8 cellular contexts compared by ENCODE assay signal in the genomic region with DNA sequence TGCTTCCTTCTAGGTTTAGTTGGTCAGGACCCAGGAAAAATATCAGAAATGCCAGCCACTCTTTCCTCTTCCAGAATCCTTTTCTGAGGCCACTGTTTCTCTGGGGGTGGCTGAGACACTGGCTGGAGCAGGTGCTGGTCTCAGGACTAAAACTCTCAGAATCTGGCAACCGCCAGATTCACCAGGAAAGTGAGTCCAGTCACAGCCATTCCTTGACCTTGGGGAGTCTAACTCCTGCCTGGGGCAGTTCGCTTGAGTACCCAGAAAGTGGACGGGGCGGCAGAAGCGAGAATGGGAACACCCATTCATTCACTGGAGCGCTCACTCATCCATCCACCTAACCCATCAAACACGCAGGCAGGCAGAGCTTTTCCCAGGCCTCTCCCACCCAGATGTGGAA. TPM values are rescaled to one million over a fixed set of nuclear protein-coding genes. Genes with fewer than 3 reads are reported as not detected.
DNase-seq lines count a peak whose midpoint lies in the region; ATAC-seq, FAIRE-seq and TF ChIP-seq lines count a peak whose summit lies in the region.
"Not testable (repeated sequence)": the region's sequence is repeated elsewhere in the genome, so short reads cannot be mapped to it uniquely, and the experiment has no call there.

No MANE protein-coding gene starts in this region.

- not testable (repeated sequence) for H3K36me3 Mint-ChIP-seq in activated T-helper 17 cell treated with anti-CD3 and anti-CD28 coated beads, Interleukin-2, amount 50 U/mL, for 72 hours (ENCODE audit: low read depth); MCF 10A (ENCODE audit: insufficient read depth, unreplicated experiment); neural crest cell (ENCODE audit: low read depth); stimulated activated memory B cell treated with anti-CD40 and anti-IgM and Interleukin-4, amounts not matched to agents 10 μg/mL and 1 μg/mL and 100 μg/mL, for 72 hours

- WGBS in A549 (ENCODE audit: missing lambda C conversion rate): 75% methylated on average over 6 of the region's 7 CpGs

- peak overlapping the region; percentile 56 for H3K4me3 Mint-ChIP-seq in activated T-helper 17 cell treated with anti-CD3 and anti-CD28 coated beads, Interleukin-2, amount 50 U/mL, for 72 hours
- peak overlapping the region; percentile 41 for H3K4me3 Mint-ChIP-seq in MCF 10A (ENCODE audit: unreplicated experiment)
- not testable (repeated sequence) for H3K4me3 Mint-ChIP-seq in neural crest cell; stimulated activated memory B cell treated with anti-CD40 and anti-IgM and Interleukin-4, amounts not matched to agents 10 μg/mL and 1 μg/mL and 100 μg/mL, for 72 hours

- not testable (repeated sequence) for FAIRE-seq in A549 (lab: Jason Lieb, UNC)
- peak; percentile 45 for FAIRE-seq in G401.6 (lab: Jason Lieb, UNC)

- TF ChIP-seq RAD21 in A549 (conservative IDR thresholded peaks at IDR 0.05 in 1 of 2, IDR thresholded peaks at IDR 0.05 in 1 of 2): not testable (repeated sequence)

- CTCF ChIA-PET in A549 (lab: Yijun Ruan, JAX); PC-9 (lab: Charles Lee); MCF 10A (lab: Yijun Ruan, JAX): not testable (repeated sequence)

- H3K4me1 Mint-ChIP-seq in activated T-helper 17 cell treated with anti-CD3 and anti-CD28 coated beads, Interleukin-2, amount 50 U/mL, for 72 hours; stimulated activated memory B cell treated with anti-CD40 and anti-IgM and Interleukin-4, amounts not matched to agents 10 μg/mL and 1 μg/mL and 100 μg/mL, for 72 hours: not testable (repeated sequence)
- H3K4me1 Mint-ChIP-seq in MCF 10A (ENCODE audit: insufficient read depth, unreplicated experiment) (peaks cover 19% of the 10 kb centered on the region), neural crest cell (peaks cover 18% of the 10 kb centered on the region)

- TF ChIP-seq CTCF in A549 (IDR thresholded peaks at IDR 0.05); PC-9 (conservative IDR thresholded peaks at IDR 0.05); MCF 10A (IDR thresholded peaks at IDR 0.05; ENCODE audit: unreplicated experiment); fibroblast of lung (conservative IDR thresholded peaks at IDR 0.05 in 1 of 2, IDR thresholded peaks at IDR 0.05 in 1 of 2; ENCODE audit: low read depth in 1 of 2, low read length in 2 of 2); neural crest cell (conservative IDR thresholded peaks at IDR 0.05): not testable (repeated sequence)

- not testable (repeated sequence) for H3K4me3 ChIP-seq in A549; PC-9; fibroblast of lung (replicated peaks in 1 of 4; ENCODE audit: control extremely low read depth in 1 of 4, insufficient read depth in 1 of 4, low read depth in 3 of 4, low read length in 4 of 4)

- TF ChIP-seq POLR2A in A549 (IDR thresholded peaks at IDR 0.05; ENCODE audit: low read length): not testable (repeated sequence)

- not testable (repeated sequence) for H2AFZ ChIP-seq in PC-9; fibroblast of lung (ENCODE audit: low read length)

- 0 out of 6 replicates have a peak, but pooled peaks of 1 of the 2 experiments have one; percentile 11 for ATAC-seq in A549
- not testable (repeated sequence) for ATAC-seq in activated T-helper 17 cell treated with anti-CD3 and anti-CD28 coated beads, Interleukin-2, amount 50 U/mL, for 72 hours (replicated peaks); stimulated activated memory B cell treated with anti-CD40 and anti-IgM and Interleukin-4, amounts not matched to agents 10 μg/mL and 1 μg/mL and 100 μg/mL, for 72 hours

- peak overlapping the region; percentile 68 for H3K27ac Mint-ChIP-seq in activated T-helper 17 cell treated with anti-CD3 and anti-CD28 coated beads, Interleukin-2, amount 50 U/mL, for 72 hours
- peak overlapping the region; percentile 95 for H3K27ac Mint-ChIP-seq in MCF 10A (ENCODE audit: low read depth, unreplicated experiment)
- H3K27ac Mint-ChIP-seq in neural crest cell (ENCODE audit: unreplicated experiment): peak overlapping the region; percentile 67
- peak overlapping the region; percentile 74 for H3K27ac Mint-ChIP-seq in stimulated activated memory B cell treated with anti-CD40 and anti-IgM and Interleukin-4, amounts not matched to agents 10 μg/mL and 1 μg/mL and 100 μg/mL, for 72 hours

- POLR2A ChIA-PET in A549 (lab: Yijun Ruan, JAX); PC-9 (lab: Charles Lee; ENCODE audit: unreplicated experiment): not testable (repeated sequence)
- POLR2A ChIA-PET in MCF 10A (lab: Yijun Ruan, JAX): interaction anchor here (1.8 kb wide), 2 partner anchors 19 to 42 kb away, joined by 4 to 5 read pairs; no protein-coding TSS in a partner anchor

- peak overlapping the region; percentile 44 to 59; a peak in 5 of 6 replicates for H3K27ac ChIP-seq in A549
- peak overlapping the region; percentile 76 for H3K27ac ChIP-seq in PC-9
- H3K27ac ChIP-seq in fibroblast of lung (ENCODE audit: insufficient read depth, low read length): peak overlapping the region; percentile 80

- H3K79me2 ChIP-seq in PC-9 (ENCODE audit: low read depth); fibroblast of lung (ENCODE audit: control insufficient read depth, insufficient read depth, low read length): not testable (repeated sequence)

- H3F3A ChIP-seq in PC-9 (ENCODE audit: insufficient read depth, low read depth): not testable (repeated sequence)

- DNase-seq in A549 (ENCODE audit: low read depth in 1 of 2, low spot score in 1 of 2); PC-9; MCF 10A (ENCODE audit: unreplicated experiment); fibroblast of lung (ENCODE audit: low read depth in 2 of 2); neural crest cell (ENCODE audit: low read depth, low spot score): not testable (repeated sequence)

- TF ChIP-seq EP300 in A549 (IDR thresholded peaks at IDR 0.05): not testable (repeated sequence)

- H3K36me3 ChIP-seq in PC-9 (ENCODE audit: low read depth); fibroblast of lung (ENCODE audit: control insufficient read depth, insufficient read depth, low read length): not testable (repeated sequence)

- not testable (repeated sequence) for H3K27me3 ChIP-seq in PC-9 (ENCODE audit: insufficient read depth, low read depth); fibroblast of lung (ENCODE audit: control insufficient read depth, insufficient read depth, low read length)

- BruUV-seq in PC-9 (replicated peaks; lab: Mats Ljungman, UMichigan) (TSS peak; percentile 91), MCF 10A (replicated peaks; lab: Mats Ljungman, UMichigan) (TSS peak; percentile 90)

- H3K4me1 ChIP-seq in A549 (peaks cover 19% of the 10 kb centered on the region; the same call in 2 of the 3 replicates), PC-9 (replicated peaks; ENCODE audit: insufficient read depth) (peaks cover 17% of the 10 kb centered on the region)
- not testable (repeated sequence) for H3K4me1 ChIP-seq in fibroblast of lung (ENCODE audit: control insufficient read depth, extremely low read depth, insufficient read depth, low read length)

- not testable (repeated sequence) for H3K9me3 ChIP-seq in A549; PC-9 (ENCODE audit: insufficient read depth, low read depth); fibroblast of lung (ENCODE audit: control insufficient read depth, insufficient read depth, low read depth, low read length)

- intact Hi-C loops in PC-9 (cut with micrococcal nuclease; ENCODE audit: unreplicated experiment): not testable (repeated sequence)
- intact Hi-C loops in MCF 10A (cut with micrococcal nuclease): loop anchor here (2.0 kb wide), 1 partner anchor 41 kb away; a partner anchor contains a TSS

- not testable (repeated sequence) for H3K4me2 ChIP-seq in A549; fibroblast of lung (ENCODE audit: extremely low read depth, insufficient read depth, low read length)
- peak overlapping the region; percentile 60; the same call in 1 of the 2 replicates for H3K4me2 ChIP-seq in PC-9

- not testable (repeated sequence) for H3K9me2 ChIP-seq in PC-9 (ENCODE audit: insufficient read depth)

- H3K9ac ChIP-seq in fibroblast of lung (ENCODE audit: insufficient read depth, low read length): peak overlapping the region; percentile 37

- not testable (repeated sequence) for H3K27me3 Mint-ChIP-seq in activated T-helper 17 cell treated with anti-CD3 and anti-CD28 coated beads, Interleukin-2, amount 50 U/mL, for 72 hours; MCF 10A (ENCODE audit: insufficient read depth, unreplicated experiment); neural crest cell (ENCODE audit: low read depth); stimulated activated memory B cell treated with anti-CD40 and anti-IgM and Interleukin-4, amounts not matched to agents 10 μg/mL and 1 μg/mL and 100 μg/mL, for 72 hours

- not testable (repeated sequence) for H3K9me3 Mint-ChIP-seq in activated T-helper 17 cell treated with anti-CD3 and anti-CD28 coated beads, Interleukin-2, amount 50 U/mL, for 72 hours; MCF 10A (ENCODE audit: unreplicated experiment); neural crest cell; stimulated activated memory B cell treated with anti-CD40 and anti-IgM and Interleukin-4, amounts not matched to agents 10 μg/mL and 1 μg/mL and 100 μg/mL, for 72 hours

- not testable (repeated sequence) for H4K20me1 ChIP-seq in PC-9 (ENCODE audit: insufficient read depth); fibroblast of lung (ENCODE audit: control insufficient read depth, extremely low read depth, insufficient read depth, low read length)

RNA-seq across cellular contexts. Expression of a gene that starts 40.7 kb away (rescaled TPM):
- polyA plus RNA-seq in A549 (2011; rRNA removed): 60.2 and 66.0 TPM in 2 replicates
- polyA plus RNA-seq in A549 (2012; cell fraction: cytosol; rRNA removed): 23.3 and 26.1 TPM in 2 replicates
- polyA plus RNA-seq in A549 (2012; cell fraction: nucleus; rRNA removed): 72.9 and 89.4 TPM in 2 replicates
- polyA plus RNA-seq in A549 (2017; fragmentation: RNase III; extraction: RNeasy Plus Mini Kit Qiagen cat#74134 plus additional on column Dnase treatment): 27.8 to 35.9 TPM (median 32.1 TPM) in 3 replicates
- polyA minus RNA-seq in A549 (2011; rRNA and poly(A)+ RNA removed): 56.5 and 92.3 TPM in 2 replicates
- 154 and 155 TPM in 2 replicates for total RNA-seq in PC-9 (2021)
- total RNA-seq in activated T-helper 17 cell treated with anti-CD3 and anti-CD28 coated beads, Interleukin-2, amount 50 U/mL, for 72 hours: 100 to 1,000 TPM; 180 to 207 TPM
- total RNA-seq in MCF 10A (2022): 61.7 and 76.0 TPM in 2 replicates
- total RNA-seq in fibroblast of lung: 106 and 130 TPM in 2 replicates
- 25.5 and 29.5 TPM in 2 replicates for polyA plus RNA-seq in fibroblast of lung
- polyA plus RNA-seq in fibroblast of lung (2012): 18.2 and 21.1 TPM in 2 replicates
- polyA minus RNA-seq in fibroblast of lung (ENCODE audit: low replicate concordance): 13.5 and 14.8 TPM in 2 replicates
- total RNA-seq in neural crest cell: 194 and 204 TPM in 2 replicates
